ENCODE assay signal across 1 cellular context in the genomic region with DNA sequence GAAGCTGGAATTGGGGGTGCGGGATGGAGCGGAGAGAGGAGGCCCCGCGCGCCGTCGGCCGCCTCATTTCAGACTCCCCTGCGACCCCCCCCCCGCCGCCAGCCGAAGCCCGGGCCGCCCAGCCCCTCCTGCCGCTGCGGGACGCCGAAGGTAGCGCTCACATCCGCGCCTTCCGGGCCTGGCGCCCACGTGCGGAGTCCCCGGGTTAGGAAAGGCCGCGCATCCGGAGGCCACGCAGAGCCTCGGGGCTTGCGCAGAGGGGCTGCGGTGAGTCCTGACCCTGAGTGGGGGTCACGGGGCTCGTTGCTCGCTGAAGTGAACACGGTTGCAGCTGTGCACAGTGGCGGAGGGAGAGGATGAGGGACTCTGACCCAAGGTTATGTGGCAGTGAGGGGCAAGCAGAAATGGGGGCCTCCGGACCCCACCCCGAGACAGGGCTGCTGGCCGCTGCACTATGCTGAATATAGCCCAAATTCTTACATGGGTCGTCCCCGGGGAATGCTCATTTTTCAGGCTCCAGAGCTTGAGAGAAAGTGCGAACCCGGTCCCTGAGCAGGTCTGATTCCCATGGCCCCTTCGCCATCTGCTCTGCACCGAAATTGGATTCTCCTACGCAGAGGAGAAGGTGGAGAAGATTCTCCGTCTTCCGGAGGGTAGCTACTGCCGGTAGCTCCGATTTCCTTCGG.
A peak's percentile ranks its signal among the peaks of the same experiment; 100 is the strongest.
TF ChIP-seq lines count a peak whose summit lies in the region.

No MANE protein-coding gene starts in this region.

TF ChIP-seq in HepG2, 621 proteins besides CTCF, POLR2A, EP300 and RAD21 (continued from another document and continues in another):
- TF ChIP-seq, protein P1, sequence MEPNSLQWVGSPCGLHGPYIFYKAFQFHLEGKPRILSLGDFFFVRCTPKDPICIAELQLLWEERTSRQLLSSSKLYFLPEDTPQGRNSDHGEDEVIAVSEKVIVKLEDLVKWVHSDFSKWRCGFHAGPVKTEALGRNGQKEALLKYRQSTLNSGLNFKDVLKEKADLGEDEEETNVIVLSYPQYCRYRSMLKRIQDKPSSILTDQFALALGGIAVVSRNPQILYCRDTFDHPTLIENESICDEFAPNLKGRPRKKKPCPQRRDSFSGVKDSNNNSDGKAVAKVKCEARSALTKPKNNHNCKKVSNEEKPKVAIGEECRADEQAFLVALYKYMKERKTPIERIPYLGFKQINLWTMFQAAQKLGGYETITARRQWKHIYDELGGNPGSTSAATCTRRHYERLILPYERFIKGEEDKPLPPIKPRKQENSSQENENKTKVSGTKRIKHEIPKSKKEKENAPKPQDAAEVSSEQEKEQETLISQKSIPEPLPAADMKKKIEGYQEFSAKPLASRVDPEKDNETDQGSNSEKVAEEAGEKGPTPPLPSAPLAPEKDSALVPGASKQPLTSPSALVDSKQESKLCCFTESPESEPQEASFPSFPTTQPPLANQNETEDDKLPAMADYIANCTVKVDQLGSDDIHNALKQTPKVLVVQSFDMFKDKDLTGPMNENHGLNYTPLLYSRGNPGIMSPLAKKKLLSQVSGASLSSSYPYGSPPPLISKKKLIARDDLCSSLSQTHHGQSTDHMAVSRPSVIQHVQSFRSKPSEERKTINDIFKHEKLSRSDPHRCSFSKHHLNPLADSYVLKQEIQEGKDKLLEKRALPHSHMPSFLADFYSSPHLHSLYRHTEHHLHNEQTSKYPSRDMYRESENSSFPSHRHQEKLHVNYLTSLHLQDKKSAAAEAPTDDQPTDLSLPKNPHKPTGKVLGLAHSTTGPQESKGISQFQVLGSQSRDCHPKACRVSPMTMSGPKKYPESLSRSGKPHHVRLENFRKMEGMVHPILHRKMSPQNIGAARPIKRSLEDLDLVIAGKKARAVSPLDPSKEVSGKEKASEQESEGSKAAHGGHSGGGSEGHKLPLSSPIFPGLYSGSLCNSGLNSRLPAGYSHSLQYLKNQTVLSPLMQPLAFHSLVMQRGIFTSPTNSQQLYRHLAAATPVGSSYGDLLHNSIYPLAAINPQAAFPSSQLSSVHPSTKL (CRISPR knock-in tag; IDR thresholded peaks at IDR 0.05) = peak; percentile 26; the same call in 1 of the 2 replicates
- TF ChIP-seq ZNF446 (CRISPR knock-in tag; IDR thresholded peaks at IDR 0.05) (peak; percentile 88; the same call in 1 of the 2 replicates), ZNF83 (CRISPR knock-in tag; IDR thresholded peaks at IDR 0.05; ENCODE audit: borderline replicate concordance) (no peak), SALL2 (CRISPR knock-in tag; IDR thresholded peaks at IDR 0.05) (no peak), STAT5B (CRISPR knock-in tag; IDR thresholded peaks at IDR 0.05) (0 out of 2 replicates have a peak, but pooled peaks have one; percentile 44), EZH2 (conservative IDR thresholded peaks at IDR 0.05; ENCODE audit: low read depth, low read length) (no peak), SMAD9 (CRISPR knock-in tag; IDR thresholded peaks at IDR 0.05) (peak; percentile 80; the same call in 1 of the 2 replicates), CENPX (CRISPR knock-in tag; IDR thresholded peaks at IDR 0.05) (no peak), TOPORS (CRISPR knock-in tag; IDR thresholded peaks at IDR 0.05) (no peak), YY1 (IDR thresholded peaks at IDR 0.05; ENCODE audit: insufficient read depth, insufficient replicate concordance, low read depth, low read length) (no peak), HOXA5 (CRISPR knock-in tag; IDR thresholded peaks at IDR 0.05) (no peak), SNAPC2 (CRISPR knock-in tag; IDR thresholded peaks at IDR 0.05) (no peak), ZFP41 (CRISPR knock-in tag; IDR thresholded peaks at IDR 0.05; ENCODE audit: borderline replicate concordance) (no peak), SAP130 (CRISPR knock-in tag; IDR thresholded peaks at IDR 0.05; ENCODE audit: low read depth) (peak; percentile 53; the same call in 1 of the 2 replicates), TBX3 (IDR thresholded peaks at IDR 0.05; ENCODE audit: borderline replicate concordance) (no peak), NR3C1 (CRISPR knock-in tag; IDR thresholded peaks at IDR 0.05) (no peak), ZNF10 (CRISPR knock-in tag; IDR thresholded peaks at IDR 0.05; ENCODE audit: borderline replicate concordance, low read depth) (no peak), TMF1 (CRISPR knock-in tag; IDR thresholded peaks at IDR 0.05; ENCODE audit: low read depth) (no peak), CBX1 (IDR thresholded peaks at IDR 0.05; ENCODE audit: low read depth) (no peak), SOX13 (IDR thresholded peaks at IDR 0.05) (no peak), SOX13 (CRISPR knock-in tag; conservative IDR thresholded peaks at IDR 0.05 in 1 of 2, IDR thresholded peaks at IDR 0.05 in 1 of 2) (peak in 1 of 2 experiments; percentile 30; a peak in 1 of 4 replicates), HMG20B (CRISPR knock-in tag; conservative IDR thresholded peaks at IDR 0.05) (no peak), ZNF790 (CRISPR knock-in tag; IDR thresholded peaks at IDR 0.05; ENCODE audit: borderline replicate concordance) (peak; percentile 59; the same call in 1 of the 2 replicates), RBAK (CRISPR knock-in tag; IDR thresholded peaks at IDR 0.05) (no peak), SETDB1 (CRISPR knock-in tag; IDR thresholded peaks at IDR 0.05; ENCODE audit: borderline replicate concordance) (no peak), ZMAT3 (CRISPR knock-in tag; conservative IDR thresholded peaks at IDR 0.05) (no peak; the same call in 1 of the 2 replicates), ZNF792 (CRISPR knock-in tag; IDR thresholded peaks at IDR 0.05) (no peak), NPAS2 (CRISPR knock-in tag; IDR thresholded peaks at IDR 0.05; ENCODE audit: borderline replicate concordance) (no peak), PAX8 (CRISPR knock-in tag; IDR thresholded peaks at IDR 0.05; ENCODE audit: borderline replicate concordance) (no peak), ATAD3A (CRISPR knock-in tag; IDR thresholded peaks at IDR 0.05) (no peak), ZSCAN30 (CRISPR knock-in tag; IDR thresholded peaks at IDR 0.05) (no peak), SSRP1 (CRISPR knock-in tag; IDR thresholded peaks at IDR 0.05) (no peak), ATF7-NPFF (CRISPR knock-in tag; IDR thresholded peaks at IDR 0.05; ENCODE audit: low read depth) (0 out of 2 replicates have a peak, but pooled peaks have one; percentile 34), ZFP36L1 (CRISPR knock-in tag; IDR thresholded peaks at IDR 0.05) (no peak), NR2C2 (CRISPR knock-in tag; IDR thresholded peaks at IDR 0.05; ENCODE audit: borderline replicate concordance) (peak; percentile 59; the same call in 1 of the 2 replicates), ZNF737 (CRISPR knock-in tag; IDR thresholded peaks at IDR 0.05; ENCODE audit: borderline replicate concordance) (no peak), ZNF7 (CRISPR knock-in tag; IDR thresholded peaks at IDR 0.05) (no peak), ZNF615 (CRISPR knock-in tag; IDR thresholded peaks at IDR 0.05; ENCODE audit: borderline replicate concordance) (no peak), ZNF761 (CRISPR knock-in tag; conservative IDR thresholded peaks at IDR 0.05) (no peak), ZZZ3 (CRISPR knock-in tag; IDR thresholded peaks at IDR 0.05; ENCODE audit: borderline replicate concordance) (no peak), FLYWCH1 (CRISPR knock-in tag; IDR thresholded peaks at IDR 0.05) (0 out of 2 replicates have a peak, but pooled peaks have one; percentile 51), FOXC1 (CRISPR knock-in tag; IDR thresholded peaks at IDR 0.05; ENCODE audit: borderline replicate concordance) (no peak), CREB1 (IDR thresholded peaks at IDR 0.05) (no peak), CREB1 (CRISPR knock-in tag; IDR thresholded peaks at IDR 0.05) (no peak), ZNF563 (CRISPR knock-in tag; IDR thresholded peaks at IDR 0.05) (peak; percentile 71), JUN (CRISPR knock-in tag; IDR thresholded peaks at IDR 0.05) (no peak)
- TF ChIP-seq, protein P2, sequence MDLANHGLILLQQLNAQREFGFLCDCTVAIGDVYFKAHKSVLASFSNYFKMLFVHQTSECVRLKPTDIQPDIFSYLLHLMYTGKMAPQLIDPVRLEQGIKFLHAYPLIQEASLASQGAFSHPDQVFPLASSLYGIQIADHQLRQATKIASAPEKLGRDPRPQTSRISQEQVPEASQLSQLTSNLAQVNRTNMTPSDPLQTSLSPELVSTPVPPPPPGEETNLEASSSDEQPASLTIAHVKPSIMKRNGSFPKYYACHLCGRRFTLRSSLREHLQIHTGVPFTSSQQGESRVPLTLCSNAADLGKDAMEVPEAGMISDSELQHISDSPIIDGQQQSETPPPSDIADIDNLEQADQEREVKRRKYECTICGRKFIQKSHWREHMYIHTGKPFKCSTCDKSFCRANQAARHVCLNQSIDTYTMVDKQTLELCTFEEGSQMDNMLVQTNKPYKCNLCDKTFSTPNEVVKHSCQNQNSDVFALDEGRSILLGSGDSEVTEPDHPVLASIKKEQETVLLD (CRISPR knock-in tag; IDR thresholded peaks at IDR 0.05; ENCODE audit: low read depth) = no peak
- TF ChIP-seq, protein P3, sequence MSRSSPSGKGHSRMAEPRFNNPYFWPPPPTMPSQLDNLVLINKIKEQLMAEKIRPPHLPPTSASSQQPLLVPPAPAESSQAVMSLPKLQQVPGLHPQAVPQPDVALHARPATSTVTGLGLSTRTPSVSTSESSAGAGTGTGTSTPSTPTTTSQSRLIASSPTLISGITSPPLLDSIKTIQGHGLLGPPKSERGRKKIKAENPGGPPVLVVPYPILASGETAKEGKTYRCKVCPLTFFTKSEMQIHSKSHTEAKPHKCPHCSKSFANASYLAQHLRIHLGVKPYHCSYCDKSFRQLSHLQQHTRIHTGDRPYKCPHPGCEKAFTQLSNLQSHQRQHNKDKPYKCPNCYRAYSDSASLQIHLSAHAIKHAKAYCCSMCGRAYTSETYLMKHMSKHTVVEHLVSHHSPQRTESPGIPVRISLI (CRISPR knock-in tag; IDR thresholded peaks at IDR 0.05; ENCODE audit: borderline replicate concordance) = no peak
- TF ChIP-seq, protein P4, sequence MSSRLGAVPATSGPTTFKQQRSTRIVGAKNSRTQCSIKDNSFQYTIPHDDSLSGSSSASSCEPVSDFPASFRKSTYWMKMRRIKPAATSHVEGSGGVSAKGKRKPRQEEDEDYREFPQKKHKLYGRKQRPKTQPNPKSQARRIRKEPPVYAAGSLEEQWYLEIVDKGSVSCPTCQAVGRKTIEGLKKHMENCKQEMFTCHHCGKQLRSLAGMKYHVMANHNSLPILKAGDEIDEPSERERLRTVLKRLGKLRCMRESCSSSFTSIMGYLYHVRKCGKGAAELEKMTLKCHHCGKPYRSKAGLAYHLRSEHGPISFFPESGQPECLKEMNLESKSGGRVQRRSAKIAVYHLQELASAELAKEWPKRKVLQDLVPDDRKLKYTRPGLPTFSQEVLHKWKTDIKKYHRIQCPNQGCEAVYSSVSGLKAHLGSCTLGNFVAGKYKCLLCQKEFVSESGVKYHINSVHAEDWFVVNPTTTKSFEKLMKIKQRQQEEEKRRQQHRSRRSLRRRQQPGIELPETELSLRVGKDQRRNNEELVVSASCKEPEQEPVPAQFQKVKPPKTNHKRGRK (CRISPR knock-in tag; IDR thresholded peaks at IDR 0.05) = no peak
- TF ChIP-seq, protein P5, sequence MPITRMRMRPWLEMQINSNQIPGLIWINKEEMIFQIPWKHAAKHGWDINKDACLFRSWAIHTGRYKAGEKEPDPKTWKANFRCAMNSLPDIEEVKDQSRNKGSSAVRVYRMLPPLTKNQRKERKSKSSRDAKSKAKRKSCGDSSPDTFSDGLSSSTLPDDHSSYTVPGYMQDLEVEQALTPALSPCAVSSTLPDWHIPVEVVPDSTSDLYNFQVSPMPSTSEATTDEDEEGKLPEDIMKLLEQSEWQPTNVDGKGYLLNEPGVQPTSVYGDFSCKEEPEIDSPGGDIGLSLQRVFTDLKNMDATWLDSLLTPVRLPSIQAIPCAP (CRISPR knock-in tag; IDR thresholded peaks at IDR 0.05; ENCODE audit: low read depth) = 0 out of 2 replicates have a peak, but pooled peaks have one; percentile 44
- TF ChIP-seq, protein P6, sequence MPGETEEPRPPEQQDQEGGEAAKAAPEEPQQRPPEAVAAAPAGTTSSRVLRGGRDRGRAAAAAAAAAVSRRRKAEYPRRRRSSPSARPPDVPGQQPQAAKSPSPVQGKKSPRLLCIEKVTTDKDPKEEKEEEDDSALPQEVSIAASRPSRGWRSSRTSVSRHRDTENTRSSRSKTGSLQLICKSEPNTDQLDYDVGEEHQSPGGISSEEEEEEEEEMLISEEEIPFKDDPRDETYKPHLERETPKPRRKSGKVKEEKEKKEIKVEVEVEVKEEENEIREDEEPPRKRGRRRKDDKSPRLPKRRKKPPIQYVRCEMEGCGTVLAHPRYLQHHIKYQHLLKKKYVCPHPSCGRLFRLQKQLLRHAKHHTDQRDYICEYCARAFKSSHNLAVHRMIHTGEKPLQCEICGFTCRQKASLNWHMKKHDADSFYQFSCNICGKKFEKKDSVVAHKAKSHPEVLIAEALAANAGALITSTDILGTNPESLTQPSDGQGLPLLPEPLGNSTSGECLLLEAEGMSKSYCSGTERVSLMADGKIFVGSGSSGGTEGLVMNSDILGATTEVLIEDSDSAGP (CRISPR knock-in tag; IDR thresholded peaks at IDR 0.05; ENCODE audit: borderline replicate concordance) = no peak; the same call in 1 of the 2 replicates
- TF ChIP-seq, protein P7, sequence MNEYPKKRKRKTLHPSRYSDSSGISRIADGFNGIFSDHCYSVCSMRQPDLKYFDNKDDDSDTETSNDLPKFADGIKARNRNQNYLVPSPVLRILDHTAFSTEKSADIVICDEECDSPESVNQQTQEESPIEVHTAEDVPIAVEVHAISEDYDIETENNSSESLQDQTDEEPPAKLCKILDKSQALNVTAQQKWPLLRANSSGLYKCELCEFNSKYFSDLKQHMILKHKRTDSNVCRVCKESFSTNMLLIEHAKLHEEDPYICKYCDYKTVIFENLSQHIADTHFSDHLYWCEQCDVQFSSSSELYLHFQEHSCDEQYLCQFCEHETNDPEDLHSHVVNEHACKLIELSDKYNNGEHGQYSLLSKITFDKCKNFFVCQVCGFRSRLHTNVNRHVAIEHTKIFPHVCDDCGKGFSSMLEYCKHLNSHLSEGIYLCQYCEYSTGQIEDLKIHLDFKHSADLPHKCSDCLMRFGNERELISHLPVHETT (CRISPR knock-in tag; conservative IDR thresholded peaks at IDR 0.05) = no peak; the same call in 1 of the 2 replicates
- TF ChIP-seq, protein P8, sequence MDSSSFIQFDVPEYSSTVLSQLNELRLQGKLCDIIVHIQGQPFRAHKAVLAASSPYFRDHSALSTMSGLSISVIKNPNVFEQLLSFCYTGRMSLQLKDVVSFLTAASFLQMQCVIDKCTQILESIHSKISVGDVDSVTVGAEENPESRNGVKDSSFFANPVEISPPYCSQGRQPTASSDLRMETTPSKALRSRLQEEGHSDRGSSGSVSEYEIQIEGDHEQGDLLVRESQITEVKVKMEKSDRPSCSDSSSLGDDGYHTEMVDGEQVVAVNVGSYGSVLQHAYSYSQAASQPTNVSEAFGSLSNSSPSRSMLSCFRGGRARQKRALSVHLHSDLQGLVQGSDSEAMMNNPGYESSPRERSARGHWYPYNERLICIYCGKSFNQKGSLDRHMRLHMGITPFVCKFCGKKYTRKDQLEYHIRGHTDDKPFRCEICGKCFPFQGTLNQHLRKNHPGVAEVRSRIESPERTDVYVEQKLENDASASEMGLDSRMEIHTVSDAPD (CRISPR knock-in tag; IDR thresholded peaks at IDR 0.05) = no peak
